ENCODE assay signal across 17 cellular contexts in the genomic region with DNA sequence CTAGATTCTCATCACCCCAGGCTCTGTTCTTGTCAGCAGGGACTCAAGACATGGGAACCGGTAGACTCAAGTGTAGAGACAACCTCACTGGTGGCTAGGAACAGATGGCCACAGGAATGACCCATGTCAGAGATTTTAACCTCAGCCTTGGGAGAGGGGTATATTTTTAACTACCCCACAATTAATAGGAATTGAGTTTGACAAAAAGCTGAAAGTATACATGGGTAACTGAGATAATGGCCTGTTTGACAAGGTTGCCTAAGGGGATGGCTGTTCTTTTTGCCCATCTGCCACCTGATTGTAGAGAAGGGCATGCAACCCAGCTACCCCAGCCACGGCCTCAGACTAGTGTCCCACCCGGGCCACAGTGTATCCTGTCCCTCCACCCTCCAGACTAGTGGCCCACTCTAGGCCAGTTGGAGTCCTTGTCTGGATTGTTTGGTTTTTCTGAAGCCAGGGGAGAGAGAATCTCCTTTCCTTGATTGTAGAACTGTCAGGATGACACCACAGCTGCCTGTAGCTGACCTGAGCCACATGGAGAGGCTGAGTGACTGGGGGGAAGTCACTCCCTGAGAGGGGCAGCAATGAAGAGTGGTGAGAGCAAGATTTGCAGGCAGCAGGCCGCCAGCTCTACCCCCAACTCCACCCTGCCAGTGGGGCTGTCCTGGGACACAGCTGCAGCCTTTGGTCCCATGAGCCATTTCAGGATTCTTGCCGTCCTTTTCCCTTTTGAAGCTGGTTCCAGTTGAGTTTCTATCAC.
"Had no signal": no experiment of that assay in that cellular context is flagged by ENCODE, and none has a peak within 500 bp of the region (broad histone marks: within the 10 kb centered on the region; RNA-seq: fewer than 3 reads in every experiment).

No MANE protein-coding gene starts in this region.

- H3K36me3 ChIP-seq: pancreas, upper lobe of right lung had no signal

- H3K27ac ChIP-seq: pancreas, skin epidermis, upper lobe of right lung had no signal

- H3K4me3 ChIP-seq: pancreas, skin epidermis, upper lobe of right lung had no signal

- H3K9me3 ChIP-seq: pancreas, upper lobe of right lung had no signal

- DNase-seq: activated CD4-positive, CD25-positive, alpha-beta regulatory T cell treated with anti-CD3 and anti-CD28 coated beads, Interleukin-2, amount 50 U/mL, for 72 hours; activated naive CD4-positive, alpha-beta T cell; caudate nucleus; cortex of kidney; effector memory CD4-positive, alpha-beta T cell; foreskin fibroblast; hypothalamus; retina; stimulated activated CD4-positive, alpha-beta T cell treated with anti-CD3 and anti-CD28 coated beads, Interleukin-15, amount 100 ng/mL, for 24 hours; stimulated activated CD4-positive, alpha-beta T cell treated with anti-CD3 and anti-CD28 coated beads, Interleukin-4, amount 100 ng/mL, for 1 hour; stimulated activated naive CD8-positive, alpha-beta T cell treated with anti-CD3 and anti-CD28 coated beads, Interleukin-15, Interleukin-2, amounts not matched to agents 100 U/mL and 50 U/mL, for 24 hours; T1000 had no signal

- H3K4me1 ChIP-seq: pancreas had no signal

- H3K27me3 ChIP-seq: pancreas, upper lobe of right lung had no signal

- ATAC-seq: pancreas; Right ventricle myocardium inferior; stimulated activated naive CD8-positive, alpha-beta T cell treated with anti-CD3 and anti-CD28 coated beads, Interleukin-15, Interleukin-2, amounts not matched to agents 100 U/mL and 50 U/mL, for 24 hours; T-cell; upper lobe of right lung had no signal
